In genomic region chr16:970379-970765, GRCh38 we compare ENCODE assay signal across 2 cellular contexts.
A peak's percentile ranks its signal among the peaks of the same experiment; 100 is the strongest.
TF ChIP-seq lines count a peak whose summit lies in the region.

No MANE protein-coding gene starts in this region.

TF ChIP-seq in GM12878, 131 proteins besides CTCF, POLR2A, EP300 and RAD21 (continued from another document and continues in another):
- no peak for TF ChIP-seq CUX1 (IDR thresholded peaks at IDR 0.05; ENCODE audit: insufficient replicate concordance, low read depth, low read length)
- no peak for TF ChIP-seq STAT1 (conservative IDR thresholded peaks at IDR 0.05)
- TF ChIP-seq ZBTB40 (IDR thresholded peaks at IDR 0.05; ENCODE audit: borderline replicate concordance) = no peak
- no peak for TF ChIP-seq HDGF (IDR thresholded peaks at IDR 0.05)
- TF ChIP-seq BMI1 (IDR thresholded peaks at IDR 0.05; ENCODE audit: borderline replicate concordance) = no peak
- TF ChIP-seq IRF3 (IDR thresholded peaks at IDR 0.05) = no peak
- no peak for TF ChIP-seq BRCA1 (IDR thresholded peaks at IDR 0.05; ENCODE audit: low read depth, low read length)
- no peak for TF ChIP-seq FOS (IDR thresholded peaks at IDR 0.05; ENCODE audit: borderline replicate concordance, extremely low read depth, insufficient read length)
- TF ChIP-seq KLF5 (IDR thresholded peaks at IDR 0.05; ENCODE audit: partially characterized antibody) = no peak
- 0 out of 2 replicates have a peak, but pooled peaks have one; percentile 11 for TF ChIP-seq ZNF24 (IDR thresholded peaks at IDR 0.05)
- TF ChIP-seq RBBP5 (conservative IDR thresholded peaks at IDR 0.05) = no peak
- TF ChIP-seq RFX5 (IDR thresholded peaks at IDR 0.05; ENCODE audit: low read depth, low read length) = no peak
- TF ChIP-seq NR2F1 (conservative IDR thresholded peaks at IDR 0.05) = no peak; the same call in 1 of the 2 replicates
- no peak for TF ChIP-seq SPI1 (IDR thresholded peaks at IDR 0.05; ENCODE audit: borderline replicate concordance, insufficient read depth, low read depth, low read length)
- TF ChIP-seq SMC3 (IDR thresholded peaks at IDR 0.05; ENCODE audit: borderline replicate concordance, low read length) = no peak
- no peak for TF ChIP-seq SREBF2 (IDR thresholded peaks at IDR 0.05; ENCODE audit: low read length)

TF ChIP-seq in HepG2, 621 proteins besides CTCF, POLR2A, EP300 and RAD21 (continued from another document and continues in another):
- TF ChIP-seq DMTF1 (CRISPR knock-in tag; IDR thresholded peaks at IDR 0.05) (no peak), ZSCAN21 (CRISPR knock-in tag; IDR thresholded peaks at IDR 0.05; ENCODE audit: borderline replicate concordance) (no peak), ZFP36 (IDR thresholded peaks at IDR 0.05; ENCODE audit: borderline replicate concordance, low read depth, low read length, partially characterized antibody) (no peak), NFE2L1 (CRISPR knock-in tag; IDR thresholded peaks at IDR 0.05; ENCODE audit: borderline replicate concordance) (no peak), ZNF484 (CRISPR knock-in tag; IDR thresholded peaks at IDR 0.05; ENCODE audit: borderline replicate concordance, low read depth) (no peak), TOE1 (CRISPR knock-in tag; IDR thresholded peaks at IDR 0.05) (no peak), ETV5 (CRISPR knock-in tag; IDR thresholded peaks at IDR 0.05; ENCODE audit: borderline replicate concordance) (no peak), ARNT2 (CRISPR knock-in tag; IDR thresholded peaks at IDR 0.05; ENCODE audit: low read depth) (no peak), RARA (CRISPR knock-in tag; IDR thresholded peaks at IDR 0.05) (no peak), SMARCE1 (IDR thresholded peaks at IDR 0.05; ENCODE audit: borderline replicate concordance) (no peak), IKZF4 (CRISPR knock-in tag; IDR thresholded peaks at IDR 0.05; ENCODE audit: borderline replicate concordance, low read depth, not compliant biosample characterization) (no peak), ZNF513 (CRISPR knock-in tag; conservative IDR thresholded peaks at IDR 0.05) (no peak), HES4 (CRISPR knock-in tag; IDR thresholded peaks at IDR 0.05; ENCODE audit: borderline replicate concordance) (no peak; the same call in 1 of the 2 replicates), PHF5A (CRISPR knock-in tag; IDR thresholded peaks at IDR 0.05; ENCODE audit: low read depth, unreplicated experiment) (no peak), ZNF512 (CRISPR knock-in tag; IDR thresholded peaks at IDR 0.05) (no peak), RAD51 (IDR thresholded peaks at IDR 0.05; ENCODE audit: borderline replicate concordance) (no peak), FOXK1 (CRISPR knock-in tag; IDR thresholded peaks at IDR 0.05; ENCODE audit: borderline replicate concordance, low read depth) (no peak), ZNF343 (CRISPR knock-in tag; IDR thresholded peaks at IDR 0.05) (no peak), ZNF687 (CRISPR knock-in tag; IDR thresholded peaks at IDR 0.05) (no peak; the same call in 1 of the 2 replicates), ZNF7 (CRISPR knock-in tag; IDR thresholded peaks at IDR 0.05) (no peak), THYN1 (CRISPR knock-in tag; IDR thresholded peaks at IDR 0.05; ENCODE audit: borderline replicate concordance, low read depth) (no peak), ZNF607 (CRISPR knock-in tag; IDR thresholded peaks at IDR 0.05; ENCODE audit: borderline replicate concordance) (no peak; the same call in 1 of the 2 replicates), SMYD3 (CRISPR knock-in tag; IDR thresholded peaks at IDR 0.05) (no peak), RBM39 (IDR thresholded peaks at IDR 0.05; ENCODE audit: low read depth, low read length, poor library complexity, severe bottlenecking) (no peak), ZNF33B (CRISPR knock-in tag; IDR thresholded peaks at IDR 0.05) (peak; percentile 29; the same call in 1 of the 2 replicates), ZNF672 (CRISPR knock-in tag; IDR thresholded peaks at IDR 0.05) (no peak), ZNF720 (CRISPR knock-in tag; IDR thresholded peaks at IDR 0.05) (no peak), FUBP1 (CRISPR knock-in tag; IDR thresholded peaks at IDR 0.05; ENCODE audit: borderline replicate concordance) (0 out of 2 replicates have a peak, but pooled peaks have one; percentile 30), ZNF768 (CRISPR knock-in tag; IDR thresholded peaks at IDR 0.05) (no peak; the same call in 1 of the 2 replicates), ZNF773 (CRISPR knock-in tag; IDR thresholded peaks at IDR 0.05; ENCODE audit: borderline replicate concordance) (no peak), ZNF563 (CRISPR knock-in tag; IDR thresholded peaks at IDR 0.05) (peak; percentile 21), MAZ (IDR thresholded peaks at IDR 0.05; ENCODE audit: borderline replicate concordance, low read depth, low read length) (no peak), MAZ (CRISPR knock-in tag; IDR thresholded peaks at IDR 0.05; ENCODE audit: low read depth) (no peak; the same call in 1 of the 2 replicates), THAP9 (CRISPR knock-in tag; IDR thresholded peaks at IDR 0.05; ENCODE audit: borderline replicate concordance) (no peak), PHF8 (CRISPR knock-in tag; IDR thresholded peaks at IDR 0.05) (no peak), DR1 (CRISPR knock-in tag; IDR thresholded peaks at IDR 0.05) (no peak), ZNF674 (CRISPR knock-in tag; IDR thresholded peaks at IDR 0.05; ENCODE audit: low read depth) (0 out of 2 replicates have a peak, but pooled peaks have one; percentile 59), ZBTB38 (CRISPR knock-in tag; IDR thresholded peaks at IDR 0.05) (no peak), ZNF503 (CRISPR knock-in tag; IDR thresholded peaks at IDR 0.05) (no peak), IKZF5 (CRISPR knock-in tag; IDR thresholded peaks at IDR 0.05) (no peak)
